In genomic region chr2:71856709-71857525, GRCh38 we compare ENCODE assay signal across 14 cellular contexts.
DNase-seq lines count a peak whose midpoint lies in the region; ATAC-seq and TF ChIP-seq lines count a peak whose summit lies in the region.
"Had no signal": no experiment of that assay in that cellular context is flagged by ENCODE, and none has a peak within 500 bp of the region (broad histone marks: within the 10 kb centered on the region; RNA-seq: fewer than 3 reads in every experiment).

No MANE protein-coding gene starts in this region.

- H3K4me1 Mint-ChIP-seq in activated CD8-positive, alpha-beta T cell treated with anti-CD3 and anti-CD28 coated beads for 36 hours (ENCODE audit: low read depth): no peaks in the 10 kb centered on the region
- H3K4me1 Mint-ChIP-seq in T-helper 2 cell treated with Interferon-gamma antibody and Interleukin-4, amounts not matched to agents 5 μg/mL and 100 μg/mL, for 36 hours (ENCODE audit: low read depth): no peaks in the 10 kb centered on the region
- H3K4me1 Mint-ChIP-seq: naive thymus-derived CD4-positive, alpha-beta T cell had no signal

- no peak for ATAC-seq in activated CD8-positive, alpha-beta T cell treated with anti-CD3 and anti-CD28 coated beads for 36 hours
- no peak for ATAC-seq in GM18861 (IDR thresholded peaks at IDR 0.05; ENCODE audit: unreplicated experiment)
- ATAC-seq: naive thymus-derived CD4-positive, alpha-beta T cell had no signal

- DNase-seq in GM12865 (ENCODE audit: low read depth) (peak; percentile 6), left kidney (ENCODE audit: low read depth, low spot score) (peak; percentile 75), posterior vena cava (ENCODE audit: low spot score) (no peak)
- peak; percentile 22 for DNase-seq in Jurkat, Clone E6-1 (ENCODE audit: low read depth, low spot score)
- DNase-seq in activated CD8-positive, alpha-beta T cell treated with anti-CD3 and anti-CD28 coated beads for 36 hours: peak; percentile 18
- no peak for DNase-seq in T-helper 2 cell treated with Interferon-gamma antibody and Interleukin-4, amounts not matched to agents 5 μg/mL and 100 μg/mL, for 36 hours (ENCODE audit: low spot score)
- DNase-seq: central memory CD4-positive, alpha-beta T cell; HFFc6; naive thymus-derived CD4-positive, alpha-beta T cell; NCI-H345; Right ventricle myocardium superior; WERI-Rb-1 had no signal

- H3K27me3 Mint-ChIP-seq in activated CD8-positive, alpha-beta T cell treated with anti-CD3 and anti-CD28 coated beads for 36 hours: no peaks in the 10 kb centered on the region
- H3K27me3 Mint-ChIP-seq in T-helper 2 cell treated with Interferon-gamma antibody and Interleukin-4, amounts not matched to agents 5 μg/mL and 100 μg/mL, for 36 hours (ENCODE audit: low read depth): no peaks in the 10 kb centered on the region

- POLR2A ChIA-PET in activated CD8-positive, alpha-beta T cell treated with anti-CD3 and anti-CD28 coated beads for 36 hours (lab: Charles Lee): no interaction called here

- CTCF ChIA-PET in activated CD8-positive, alpha-beta T cell treated with anti-CD3 and anti-CD28 coated beads for 36 hours (lab: Charles Lee): no interaction called here

- H3K4me3 ChIP-seq in GM12865 (ENCODE audit: low read depth, low read length): no peak overlapping the region
- H3K4me3 ChIP-seq in Jurkat, Clone E6-1 (ENCODE audit: low read length): no peak overlapping the region
- H3K4me3 ChIP-seq: thoracic aorta had no signal

- H3K4me3 Mint-ChIP-seq in activated CD8-positive, alpha-beta T cell treated with anti-CD3 and anti-CD28 coated beads for 36 hours: no peak overlapping the region
- H3K4me3 Mint-ChIP-seq in T-helper 2 cell treated with Interferon-gamma antibody and Interleukin-4, amounts not matched to agents 5 μg/mL and 100 μg/mL, for 36 hours: no peak overlapping the region
- H3K4me3 Mint-ChIP-seq: HFFc6; naive thymus-derived CD4-positive, alpha-beta T cell had no signal

- intact Hi-C loops in activated CD8-positive, alpha-beta T cell treated with anti-CD3 and anti-CD28 coated beads for 36 hours (cut with micrococcal nuclease): no loop called here
- intact Hi-C loops in posterior vena cava (cut with DNase I): no loop called here

- H3K9me3 Mint-ChIP-seq in activated CD8-positive, alpha-beta T cell treated with anti-CD3 and anti-CD28 coated beads for 36 hours: peaks cover 3% of the 10 kb centered on the region
- no peaks in the 10 kb centered on the region for H3K9me3 Mint-ChIP-seq in T-helper 2 cell treated with Interferon-gamma antibody and Interleukin-4, amounts not matched to agents 5 μg/mL and 100 μg/mL, for 36 hours

- TF ChIP-seq CTCF in GM12865 (IDR thresholded peaks at IDR 0.05; ENCODE audit: insufficient read depth, low read depth, low read length, missing control alignments): no peak
- no peak for TF ChIP-seq CTCF in activated CD8-positive, alpha-beta T cell treated with anti-CD3 and anti-CD28 coated beads for 36 hours (IDR thresholded peaks at IDR 0.05)

- no peak overlapping the region for H3K27ac Mint-ChIP-seq in activated CD8-positive, alpha-beta T cell treated with anti-CD3 and anti-CD28 coated beads for 36 hours
- no peak overlapping the region for H3K27ac Mint-ChIP-seq in T-helper 2 cell treated with Interferon-gamma antibody and Interleukin-4, amounts not matched to agents 5 μg/mL and 100 μg/mL, for 36 hours
- H3K27ac Mint-ChIP-seq: HFFc6; naive thymus-derived CD4-positive, alpha-beta T cell had no signal

- no peaks in the 10 kb centered on the region for H3K36me3 Mint-ChIP-seq in activated CD8-positive, alpha-beta T cell treated with anti-CD3 and anti-CD28 coated beads for 36 hours (ENCODE audit: low read depth)
- H3K36me3 Mint-ChIP-seq in T-helper 2 cell treated with Interferon-gamma antibody and Interleukin-4, amounts not matched to agents 5 μg/mL and 100 μg/mL, for 36 hours (ENCODE audit: low read depth): no peaks in the 10 kb centered on the region

Comparison
In these comparisons a context has a peak if more than half of its experiments do, and no peak if none do; other contexts are left out.
1. DNase-seq: peak in GM12865 (single experiment), Jurkat, Clone E6-1 (single experiment), activated CD8-positive, alpha-beta T cell treated with anti-CD3 and anti-CD28 coated beads for 36 hours (single experiment) and left kidney (single experiment); none in posterior vena cava (single experiment) and T-helper 2 cell treated with Interferon-gamma antibody and Interleukin-4, amounts not matched to agents 5 μg/mL and 100 μg/mL, for 36 hours (single experiment).